In the genomic region with DNA sequence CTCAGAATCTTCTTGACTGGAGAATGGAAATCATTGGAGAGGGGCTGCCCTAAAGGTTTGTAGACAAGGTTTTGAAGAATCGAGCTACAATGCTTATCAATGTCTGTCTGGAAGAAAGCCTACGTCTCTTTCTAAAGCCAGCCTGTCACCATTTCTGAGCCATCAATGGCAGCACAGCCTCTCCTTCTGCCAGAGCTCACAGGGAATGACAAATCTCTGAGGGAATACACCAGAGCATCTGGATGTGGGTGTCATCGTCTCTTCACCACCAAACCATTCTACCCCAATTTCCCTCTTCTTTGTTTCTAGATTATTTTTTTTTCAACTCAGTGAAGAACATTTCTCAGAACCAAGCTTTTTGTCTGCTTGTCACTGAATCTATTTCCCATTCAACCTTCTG, we compare ENCODE assay signal across 34 cellular contexts.
"Had no signal": no experiment of that assay in that cellular context is flagged by ENCODE, and none has a peak within 500 bp of the region (broad histone marks: within the 10 kb centered on the region; RNA-seq: fewer than 3 reads in every experiment).

No MANE protein-coding gene starts in this region.

- DNase-seq: Karpas-422, Kasumi-1, MG63, MM.1S, MV-4-11, NCI-H1048, NCI-H1092, NCI-H1092 treated with DMSO at 0.1 percent for 48 hours, NCI-H1105, NCI-H1105 treated with DMSO at 0.1 percent for 48 hours, NCI-H1417, NCI-H1417 treated with DMSO at 0.1 percent for 48 hours, NCI-H1436, NCI-H1436 treated with DMSO at 0.1 percent for 48 hours, NCI-H146, NCI-H1694, NCI-H1694 treated with DMSO at 0.1 percent for 48 hours, NCI-H187, NCI-H187 treated with DMSO at 0.1 percent for 48 hours, NCI-H1930, NCI-H2029, NCI-H2029 treated with DMSO at 0.1 percent for 48 hours, NCI-H2081, NCI-H2081 treated with DMSO at 0.1 percent for 48 hours, NCI-H2107, NCI-H2171, NCI-H2171 treated with DMSO at 0.1 percent for 48 hours, NCI-H2227 treated with DMSO at 0.1 percent for 48 hours, NCI-H226, NCI-H345, NCI-H446, NCI-H446 treated with DMSO at 0.1 percent for 48 hours, NCI-H510A, NCI-H510A treated with DMSO at 0.1 percent for 48 hours had no signal

- H3K36me3 ChIP-seq: MG63 had no signal

- H3K27me3 ChIP-seq: MG63 had no signal

- H3K9me3 ChIP-seq: MG63 had no signal

- H3K4me3 ChIP-seq: MG63 had no signal
